18 cellular contexts compared by ENCODE assay signal in genomic region chr10:12463459-12463838, GRCh38.
"Had no signal": no experiment of that assay in that cellular context is flagged by ENCODE, and none has a peak within 500 bp of the region (broad histone marks: within the 10 kb centered on the region; RNA-seq: fewer than 3 reads in every experiment).

No MANE protein-coding gene starts in this region.

- DNase-seq: activated B cell treated with CpG ODN at 0.5 μM for 24 hours; activated CD4-positive, alpha-beta T cell treated with anti-CD3 and anti-CD28 coated beads for 1 hour; activated CD4-positive, alpha-beta T cell treated with anti-CD3 and anti-CD28 coated beads, Interleukin-2, amount 10 ng/mL, durations not matched to agents 7 days and 5 days; activated CD8-positive, alpha-beta memory T cell treated with anti-CD3 and anti-CD28 coated beads for 24 hours; activated gamma-delta T cell; activated naive CD4-positive, alpha-beta T cell treated with anti-CD3 and anti-CD28 coated beads, Interleukin-2, amount 10 ng/mL, durations not matched to agents 7 days and 5 days; activated naive CD8-positive, alpha-beta T cell treated with anti-CD3 and anti-CD28 coated beads for 36 hours; activated T-cell treated with anti-CD3 and anti-CD28 coated beads, Interleukin-2, amount 50 U/mL, for 4 hours; NCI-H1048; NCI-H146; NCI-H187 treated with DMSO at 0.1 percent for 48 hours; NCI-H2081 treated with DMSO at 0.1 percent for 48 hours; NCI-H446 treated with DMSO at 0.1 percent for 48 hours; NCI-H524 treated with DMSO at 0.1 percent for 48 hours; NCI-H774; SIG-M5; T1000 had no signal

- H3K27ac Mint-ChIP-seq: activated CD4-positive, alpha-beta memory T cell treated with anti-CD3 and anti-CD28 coated beads for 36 hours; activated CD4-positive, alpha-beta T cell treated with anti-CD3 and anti-CD28 coated beads, Interleukin-2, amount 10 ng/mL, durations not matched to agents 7 days and 5 days; activated naive CD4-positive, alpha-beta T cell treated with anti-CD3 and anti-CD28 coated beads, Interleukin-2, amount 10 ng/mL, durations not matched to agents 7 days and 5 days; activated naive CD8-positive, alpha-beta T cell treated with anti-CD3 and anti-CD28 coated beads for 36 hours had no signal

- H3K36me3 Mint-ChIP-seq: activated naive CD4-positive, alpha-beta T cell treated with anti-CD3 and anti-CD28 coated beads, Interleukin-2, amount 10 ng/mL, durations not matched to agents 7 days and 5 days had no signal

- ATAC-seq: activated T-cell treated with anti-CD3 and anti-CD28 coated beads, Interleukin-2, amount 50 U/mL, for 4 hours had no signal

- H3K4me3 Mint-ChIP-seq: activated B cell treated with CpG ODN at 0.5 μM for 24 hours; activated CD4-positive, alpha-beta memory T cell treated with anti-CD3 and anti-CD28 coated beads for 36 hours; activated CD4-positive, alpha-beta T cell treated with anti-CD3 and anti-CD28 coated beads, Interleukin-2, amount 10 ng/mL, durations not matched to agents 7 days and 5 days; activated naive CD4-positive, alpha-beta T cell treated with anti-CD3 and anti-CD28 coated beads, Interleukin-2, amount 10 ng/mL, durations not matched to agents 7 days and 5 days; activated naive CD8-positive, alpha-beta T cell treated with anti-CD3 and anti-CD28 coated beads for 36 hours; activated T-cell treated with anti-CD3 and anti-CD28 coated beads, Interleukin-2, amount 50 U/mL, for 4 hours had no signal

- H3K27me3 Mint-ChIP-seq: activated B cell treated with CpG ODN at 0.5 μM for 24 hours; activated CD4-positive, alpha-beta memory T cell treated with anti-CD3 and anti-CD28 coated beads for 36 hours; activated CD4-positive, alpha-beta T cell treated with anti-CD3 and anti-CD28 coated beads, Interleukin-2, amount 10 ng/mL, durations not matched to agents 7 days and 5 days; activated naive CD8-positive, alpha-beta T cell treated with anti-CD3 and anti-CD28 coated beads for 36 hours had no signal

- H3K9me3 Mint-ChIP-seq: activated B cell treated with CpG ODN at 0.5 μM for 24 hours; activated naive CD4-positive, alpha-beta T cell treated with anti-CD3 and anti-CD28 coated beads, Interleukin-2, amount 10 ng/mL, durations not matched to agents 7 days and 5 days; activated T-cell treated with anti-CD3 and anti-CD28 coated beads, Interleukin-2, amount 50 U/mL, for 4 hours had no signal
